In the genomic region with DNA sequence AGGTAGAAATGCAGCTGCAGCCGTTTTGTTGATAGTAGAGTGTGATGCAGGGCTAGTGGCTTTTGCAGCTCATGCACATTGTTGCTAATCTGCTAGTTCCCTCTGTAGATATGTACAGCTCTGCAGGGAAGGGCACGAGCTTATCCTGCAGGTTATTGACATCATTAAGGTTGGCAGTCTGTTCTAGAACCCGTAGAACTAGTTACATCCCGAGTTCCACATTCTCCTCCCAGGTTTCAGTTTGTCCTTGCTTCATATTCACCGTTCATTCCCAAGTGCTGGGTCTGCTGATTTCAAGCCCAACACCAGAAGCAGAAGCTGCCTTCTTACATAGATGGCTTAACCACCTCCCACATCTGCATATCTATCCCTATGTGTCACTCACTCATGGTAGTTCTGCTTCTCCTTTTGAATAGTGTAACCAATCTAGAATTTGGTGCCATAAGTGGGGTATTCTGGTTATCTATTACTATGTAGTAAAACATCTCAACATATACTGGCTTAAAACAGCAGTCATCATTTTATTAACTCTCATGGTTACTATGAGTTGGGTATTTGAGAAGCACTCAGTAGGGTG, we compare ENCODE assay signal across 18 cellular contexts. TPM values are rescaled to one million over a fixed set of nuclear protein-coding genes. Genes with fewer than 3 reads are reported as not detected.
"Had no signal": no experiment of that assay in that cellular context is flagged by ENCODE, and none has a peak within 500 bp of the region (broad histone marks: within the 10 kb centered on the region; RNA-seq: fewer than 3 reads in every experiment).

No MANE protein-coding gene starts in this region.

- H3K27ac ChIP-seq: psoas muscle had no signal

- H3K9me3 ChIP-seq: psoas muscle had no signal

- DNase-seq: activated B cell treated with CpG ODN at 0.5 μM for 24 hours; activated CD4-positive, alpha-beta T cell treated with anti-CD3 and anti-CD28 coated beads, Interleukin-2, amount 10 ng/mL, durations not matched to agents 24 days and 14 days; activated naive CD4-positive, alpha-beta T cell treated with anti-CD3 and anti-CD28 coated beads for 36 hours; activated T-cell treated with anti-CD3 and anti-CD28 coated beads for 4 hours; foreskin melanocyte; head of caudate nucleus; mesenchymal stem cell; occipital lobe; psoas muscle; stimulated activated CD4-positive, alpha-beta T cell treated with anti-CD3 and anti-CD28 coated beads, Interleukin-12 subunit alpha, Interleukin-12 subunit beta, amount 100 ng/mL, for 4 hours; stimulated activated naive CD4-positive, alpha-beta T cell; trophoblast cell had no signal

- H3K27me3 Mint-ChIP-seq: activated B cell treated with CpG ODN at 0.5 μM for 24 hours had no signal

- H3K4me3 ChIP-seq: psoas muscle had no signal

- H3K4me3 Mint-ChIP-seq: activated B cell treated with CpG ODN at 0.5 μM for 24 hours; activated CD4-positive, alpha-beta T cell treated with anti-CD3 and anti-CD28 coated beads, Interleukin-2, amount 10 ng/mL, durations not matched to agents 24 days and 14 days; activated naive CD4-positive, alpha-beta T cell treated with anti-CD3 and anti-CD28 coated beads for 36 hours; activated T-helper 17 cell treated with anti-CD3 and anti-CD28 coated beads, Interleukin-2, amount 50 U/mL, for 72 hours; nephron; T-helper 2 cell treated with Interferon-gamma antibody and Interleukin-4, amounts not matched to agents 5 μg/mL and 100 μg/mL, for 36 hours had no signal

- ATAC-seq: activated T-helper 17 cell treated with anti-CD3 and anti-CD28 coated beads, Interleukin-2, amount 50 U/mL, for 72 hours; left lobe of liver; psoas muscle; sciatic nerve had no signal

- H3K27ac Mint-ChIP-seq: activated B cell treated with CpG ODN at 0.5 μM for 24 hours; activated CD4-positive, alpha-beta T cell treated with anti-CD3 and anti-CD28 coated beads, Interleukin-2, amount 10 ng/mL, durations not matched to agents 24 days and 14 days; activated naive CD4-positive, alpha-beta T cell treated with anti-CD3 and anti-CD28 coated beads for 36 hours; activated T-helper 17 cell treated with anti-CD3 and anti-CD28 coated beads, Interleukin-2, amount 50 U/mL, for 72 hours; nephron; T-helper 2 cell treated with Interferon-gamma antibody and Interleukin-4, amounts not matched to agents 5 μg/mL and 100 μg/mL, for 36 hours had no signal

- H3K9me3 Mint-ChIP-seq: activated B cell treated with CpG ODN at 0.5 μM for 24 hours; activated CD4-positive, alpha-beta T cell treated with anti-CD3 and anti-CD28 coated beads, Interleukin-2, amount 10 ng/mL, durations not matched to agents 24 days and 14 days; activated naive CD4-positive, alpha-beta T cell treated with anti-CD3 and anti-CD28 coated beads for 36 hours; activated T-helper 17 cell treated with anti-CD3 and anti-CD28 coated beads, Interleukin-2, amount 50 U/mL, for 72 hours; T-helper 2 cell treated with Interferon-gamma antibody and Interleukin-4, amounts not matched to agents 5 μg/mL and 100 μg/mL, for 36 hours had no signal

- H3K4me1 ChIP-seq: psoas muscle had no signal

- H3K4me1 Mint-ChIP-seq: activated B cell treated with CpG ODN at 0.5 μM for 24 hours; activated CD4-positive, alpha-beta T cell treated with anti-CD3 and anti-CD28 coated beads, Interleukin-2, amount 10 ng/mL, durations not matched to agents 24 days and 14 days; activated T-helper 17 cell treated with anti-CD3 and anti-CD28 coated beads, Interleukin-2, amount 50 U/mL, for 72 hours; nephron had no signal

RNA-seq across cellular contexts. Expression of a gene that starts 38.1 kb away (rescaled TPM):
- total RNA-seq: activated B cell treated with CpG ODN at 0.5 μM for 24 hours; activated CD8-positive, alpha-beta memory T cell treated with anti-CD3 and anti-CD28 coated beads for 36 hours had no signal
